ENCODE assay signal across 21 cellular contexts in the genomic region with DNA sequence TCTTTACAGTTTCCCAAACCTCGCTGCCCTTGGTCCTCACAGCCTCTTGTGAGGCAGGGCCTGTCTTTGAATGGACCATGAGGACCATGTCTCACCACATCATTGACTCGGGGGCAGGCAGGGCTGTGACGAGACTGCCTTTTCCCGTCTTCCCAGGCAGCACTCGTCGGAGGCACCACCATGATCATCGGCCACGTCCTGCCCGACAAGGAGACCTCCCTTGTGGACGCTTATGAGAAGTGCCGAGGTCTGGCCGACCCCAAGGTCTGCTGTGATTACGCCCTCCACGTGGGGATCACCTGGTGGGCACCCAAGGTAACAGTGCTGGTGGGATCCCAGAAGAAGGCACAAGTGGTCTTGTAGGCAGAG. TPM values are rescaled to one million over a fixed set of nuclear protein-coding genes. Genes with fewer than 3 reads are reported as not detected.
DNase-seq lines count a peak whose midpoint lies in the region; ATAC-seq, FAIRE-seq and TF ChIP-seq lines count a peak whose summit lies in the region.
"Had no signal": no experiment of that assay in that cellular context is flagged by ENCODE, and none has a peak within 500 bp of the region (broad histone marks: within the 10 kb centered on the region; RNA-seq: fewer than 3 reads in every experiment).

No MANE protein-coding gene starts in this region.

- FAIRE-seq in H1 (lab: Jason Lieb, UNC), result no peak
- FAIRE-seq: A549, H54 had no signal

- TF ChIP-seq CTCF in H1 (IDR thresholded peaks at IDR 0.05; ENCODE audit: control extremely low read depth in 1 of 3, insufficient read depth in 1 of 3, low read depth in 1 of 3, low read length in 3 of 3), result no peak; a peak in 1 of 4 replicates
- no peak for TF ChIP-seq CTCF in neural crest cell (conservative IDR thresholded peaks at IDR 0.05)
- TF ChIP-seq CTCF in PC-3 (conservative IDR thresholded peaks at IDR 0.05; ENCODE audit: low read depth, low read length), result no peak

- no TSS peak for BruUV-seq in PC-3 (replicated peaks; lab: Mats Ljungman, UMichigan)

- no peak overlapping the region for H2BK15ac ChIP-seq in H1 (ENCODE audit: low read length)

- H3K14ac ChIP-seq in H1 (ENCODE audit: insufficient read length), result no peak overlapping the region

- H3K79me1 ChIP-seq in H1 (ENCODE audit: low read depth, low read length), result no peaks in the 10 kb centered on the region

- peaks cover 34% of the 10 kb centered on the region for H3K27me3 Mint-ChIP-seq in stimulated activated naive CD8-positive, alpha-beta T cell treated with anti-CD3 and anti-CD28 coated beads, Interleukin-15, amount 100 ng/mL, for 72 hours
- H3K27me3 Mint-ChIP-seq in neural crest cell (ENCODE audit: low read depth), result no peaks in the 10 kb centered on the region
- peaks cover 18% of the 10 kb centered on the region for H3K27me3 Mint-ChIP-seq in activated CD4-positive, alpha-beta memory T cell treated with anti-CD3 and anti-CD28 coated beads, Interleukin-2, amount 10 ng/mL, durations not matched to agents 7 days and 5 days

- no peak overlapping the region for H3K4me3 ChIP-seq in H1 (ENCODE audit: extremely low read depth in 1 of 4, insufficient read depth in 2 of 4, low read depth in 3 of 4, low read length in 4 of 4)
- no peak overlapping the region for H3K4me3 ChIP-seq in PC-3 (ENCODE audit: low read length)
- H3K4me3 ChIP-seq: A549, PC-9 had no signal

- DNase-seq in stimulated activated naive CD8-positive, alpha-beta T cell treated with anti-CD3 and anti-CD28 coated beads, Interleukin-15, Interleukin-2, amounts not matched to agents 100 U/mL and 50 U/mL, for 24 hours, result no peak
- no peak for DNase-seq in stimulated activated naive CD8-positive, alpha-beta T cell treated with anti-CD3 and anti-CD28 coated beads, Interleukin-15, amount 100 ng/mL, for 72 hours
- no peak for DNase-seq in H1 (ENCODE audit: low read depth in 1 of 2, low spot score in 2 of 2)
- DNase-seq in neural crest cell (ENCODE audit: low read depth, low spot score), result no peak
- no peak for DNase-seq in activated CD4-positive, alpha-beta memory T cell treated with anti-CD3 and anti-CD28 coated beads, Interleukin-2, amount 10 ng/mL, durations not matched to agents 7 days and 5 days
- DNase-seq in T-helper 2 cell, result no peak
- no peak for DNase-seq in PC-3
- DNase-seq: CD4-positive, alpha-beta T cell; DMS153; GDM1; HFFc6; NCI-H1417; NCI-H187; NCI-H2107; NCI-H510A; NCI-H82; PC-9 had no signal

- no peak overlapping the region; the same call in 1 of the 2 replicates for H3K27ac ChIP-seq in H1 (ENCODE audit: low read depth, low read length)
- no peak overlapping the region for H3K27ac ChIP-seq in PC-3 (ENCODE audit: low read length)
- H3K27ac ChIP-seq: A549, KMS-11, PC-9, RWPE1 had no signal

- H4K5ac ChIP-seq in H1 (ENCODE audit: insufficient read length, low read depth, low read length), result no peak overlapping the region

- H2BK5ac ChIP-seq in H1 (ENCODE audit: low read depth, low read length), result peak overlapping the region; percentile 20; the same call in 1 of the 2 replicates

- H3F3A ChIP-seq in PC-3 (ENCODE audit: low read length, unreplicated experiment), result no peaks in the 10 kb centered on the region

- H4K91ac ChIP-seq in H1 (replicated peaks; ENCODE audit: insufficient read length, low read length), result no peak overlapping the region

- H3K9ac ChIP-seq in H1 (replicated peaks in 1 of 4; ENCODE audit: extremely low read depth in 1 of 4, low read depth in 3 of 4, low read length in 3 of 4) (no peak overlapping the region), PC-3 (ENCODE audit: low read length) (no peak overlapping the region)
- H3K9ac ChIP-seq: KMS-11 had no signal

- peaks cover 6% of the 10 kb centered on the region for H3K36me3 Mint-ChIP-seq in neural crest cell (ENCODE audit: low read depth)
- H3K36me3 Mint-ChIP-seq in activated CD4-positive, alpha-beta memory T cell treated with anti-CD3 and anti-CD28 coated beads, Interleukin-2, amount 10 ng/mL, durations not matched to agents 7 days and 5 days (ENCODE audit: low read depth), result no peaks in the 10 kb centered on the region

- peaks cover 12% of the 10 kb centered on the region for H3K4me1 Mint-ChIP-seq in stimulated activated naive CD8-positive, alpha-beta T cell treated with anti-CD3 and anti-CD28 coated beads, Interleukin-15, amount 100 ng/mL, for 72 hours
- H3K4me1 Mint-ChIP-seq in neural crest cell, result peaks cover 62% of the 10 kb centered on the region
- peaks cover 2% of the 10 kb centered on the region for H3K4me1 Mint-ChIP-seq in activated CD4-positive, alpha-beta memory T cell treated with anti-CD3 and anti-CD28 coated beads, Interleukin-2, amount 10 ng/mL, durations not matched to agents 7 days and 5 days

- no peaks in the 10 kb centered on the region for H3K23me2 ChIP-seq in H1 (ENCODE audit: low read depth, low read length)

- CTCF ChIA-PET in H1 (lab: Charles Lee; ENCODE audit: partially characterized antibody), result interaction anchor here (0.9 to 4.6 kb wide), 7 partner anchors 8 to 79 kb away, joined by 3 to 34 read pairs (median 3); no protein-coding TSS in a partner anchor
- CTCF ChIA-PET in activated CD4-positive, alpha-beta memory T cell treated with anti-CD3 and anti-CD28 coated beads, Interleukin-2, amount 10 ng/mL, durations not matched to agents 7 days and 5 days (lab: Charles Lee), result no interaction called here
- CTCF ChIA-PET in PC-3 (lab: Charles Lee), result no interaction called here

- no peak overlapping the region for H2BK120ac ChIP-seq in H1 (replicated peaks; ENCODE audit: low read depth, low read length)

- no peak overlapping the region for H3K56ac ChIP-seq in H1 (replicated peaks; ENCODE audit: insufficient read length, low read depth, low read length)

- H4K20me1 ChIP-seq in H1 (replicated peaks in 1 of 2; ENCODE audit: control insufficient read depth in 1 of 2, insufficient read depth in 2 of 2, low read length in 2 of 2), result no peaks in the 10 kb centered on the region
- no peaks in the 10 kb centered on the region for H4K20me1 ChIP-seq in PC-3 (ENCODE audit: low read length)

- no peak overlapping the region for H3K23ac ChIP-seq in H1 (ENCODE audit: insufficient read length)

- no peak for TF ChIP-seq RAD21 in H1 (IDR thresholded peaks at IDR 0.05 in 1 of 2, conservative IDR thresholded peaks at IDR 0.05 in 1 of 2; ENCODE audit: low read depth in 2 of 2, low read length in 2 of 2)

- no peaks in the 10 kb centered on the region for H3K9me3 ChIP-seq in H1 (ENCODE audit: insufficient read depth in 2 of 2, low read depth in 1 of 2, low read length in 1 of 2)
- no peaks in the 10 kb centered on the region for H3K9me3 ChIP-seq in PC-3 (ENCODE audit: low read length)
- H3K9me3 ChIP-seq: A549 had no signal

- no peak for TF ChIP-seq POLR2A in H1 (IDR thresholded peaks at IDR 0.05; ENCODE audit: control extremely low read depth in 1 of 2, low read depth in 2 of 2, low read length in 2 of 2)

- peaks cover 0 to 8% (median 5%) of the 10 kb centered on the region in 4 experiments; a peak in 5 of 7 replicates for H3K4me1 ChIP-seq in H1 (replicated peaks in 1 of 4; ENCODE audit: control insufficient read depth in 3 of 4, insufficient read depth in 4 of 4, low read length in 3 of 4)
- no peaks in the 10 kb centered on the region for H3K4me1 ChIP-seq in PC-3 (ENCODE audit: insufficient read depth, low read length)

- H3K36me3 ChIP-seq in H1 (ENCODE audit: control insufficient read depth in 2 of 4, insufficient read depth in 4 of 4, low read length in 3 of 4) (no peaks in the 10 kb centered on the region), PC-3 (ENCODE audit: low read depth, low read length) (no peaks in the 10 kb centered on the region)

- POLR2A ChIA-PET in H1 (lab: Charles Lee; ENCODE audit: partially characterized antibody), result no interaction called here
- POLR2A ChIA-PET in activated CD4-positive, alpha-beta memory T cell treated with anti-CD3 and anti-CD28 coated beads, Interleukin-2, amount 10 ng/mL, durations not matched to agents 7 days and 5 days (lab: Charles Lee), result no interaction called here
- POLR2A ChIA-PET in PC-3 (lab: Charles Lee; ENCODE audit: unreplicated experiment), result no interaction called here

- intact Hi-C loops in PC-3 (cut with micrococcal nuclease), result no loop called here

- no peak overlapping the region for H3K4ac ChIP-seq in H1 (replicated peaks; ENCODE audit: insufficient read length, low read depth, low read length)

- H3K9me2 ChIP-seq in PC-3 (replicated peaks; ENCODE audit: low read length), result no peaks in the 10 kb centered on the region

- H2AFZ ChIP-seq in H1 (ENCODE audit: low read length) (no peak overlapping the region), PC-3 (ENCODE audit: low read length) (no peak overlapping the region)
- H2AFZ ChIP-seq: PC-9 had no signal

- ATAC-seq in stimulated activated naive CD8-positive, alpha-beta T cell treated with anti-CD3 and anti-CD28 coated beads, Interleukin-15, Interleukin-2, amounts not matched to agents 100 U/mL and 50 U/mL, for 24 hours, result peak; percentile 32
- ATAC-seq in stimulated activated naive CD8-positive, alpha-beta T cell treated with anti-CD3 and anti-CD28 coated beads, Interleukin-15, amount 100 ng/mL, for 72 hours, result no peak
- no peak for ATAC-seq in PC-3

- 92% methylated on average over 14 of the region's 14 CpGs; no CpG with 5 or more reads in 1 of the 2 experiments for WGBS in H1 (ENCODE audit: extremely low coverage in 1 of 2, insufficient coverage in 1 of 2, insufficient read length in 1 of 2, insufficient replicate concordance in 2 of 2, low coverage in 1 of 2, low lambda C conversion rate in 2 of 2, missing lambda C conversion rate in 1 of 2), 2 experiments

- no peaks in the 10 kb centered on the region for H3K9me3 Mint-ChIP-seq in stimulated activated naive CD8-positive, alpha-beta T cell treated with anti-CD3 and anti-CD28 coated beads, Interleukin-15, amount 100 ng/mL, for 72 hours
- no peaks in the 10 kb centered on the region for H3K9me3 Mint-ChIP-seq in neural crest cell
- no peaks in the 10 kb centered on the region for H3K9me3 Mint-ChIP-seq in activated CD4-positive, alpha-beta memory T cell treated with anti-CD3 and anti-CD28 coated beads, Interleukin-2, amount 10 ng/mL, durations not matched to agents 7 days and 5 days
- H3K9me3 Mint-ChIP-seq: CD4-positive, alpha-beta T cell; HFFc6 had no signal

- no peaks in the 10 kb centered on the region; a peak in 1 of 7 replicates for H3K27me3 ChIP-seq in H1 (replicated peaks in 1 of 4; ENCODE audit: control insufficient read depth in 3 of 4, extremely low read depth in 1 of 4, insufficient read depth in 3 of 4, low read length in 3 of 4)
- H3K27me3 ChIP-seq in PC-3 (ENCODE audit: low read length), result peaks cover 7% of the 10 kb centered on the region; the same call in 1 of the 2 replicates

- H3K79me2 ChIP-seq in H1 (ENCODE audit: control insufficient read depth in 1 of 2, insufficient read depth in 2 of 2, low read length in 2 of 2), result no peaks in the 10 kb centered on the region
- H3K79me2 ChIP-seq in PC-3 (ENCODE audit: low read length), result no peaks in the 10 kb centered on the region

- no peak overlapping the region for H3K4me2 ChIP-seq in H1 (ENCODE audit: insufficient read depth in 1 of 2, low read depth in 2 of 2, low read length in 2 of 2)
- H3K4me2 ChIP-seq in PC-3 (ENCODE audit: low read length), result no peak overlapping the region
- H3K4me2 ChIP-seq: A549, KMS-11, PC-9 had no signal

- 0 out of 2 replicates have a peak overlapping the region, but pooled peaks have one; percentile 11 for H3K18ac ChIP-seq in H1 (ENCODE audit: extremely low read depth, low read length)

- no peak for TF ChIP-seq EP300 in H1 (IDR thresholded peaks at IDR 0.05; ENCODE audit: borderline replicate concordance in 1 of 2, low read depth in 2 of 2, low read length in 2 of 2)

- H2BK12ac ChIP-seq in H1 (ENCODE audit: low read depth, low read length), result peak overlapping the region; percentile 93; the same call in 1 of the 2 replicates

- H2BK20ac ChIP-seq in H1 (ENCODE audit: low read length), result no peak overlapping the region

- H3K4me3 Mint-ChIP-seq in stimulated activated naive CD8-positive, alpha-beta T cell treated with anti-CD3 and anti-CD28 coated beads, Interleukin-15, amount 100 ng/mL, for 72 hours, result no peak overlapping the region
- peak overlapping the region; percentile 28 for H3K4me3 Mint-ChIP-seq in neural crest cell
- H3K4me3 Mint-ChIP-seq in activated CD4-positive, alpha-beta memory T cell treated with anti-CD3 and anti-CD28 coated beads, Interleukin-2, amount 10 ng/mL, durations not matched to agents 7 days and 5 days, result no peak overlapping the region
- H3K4me3 Mint-ChIP-seq: CD4-positive, alpha-beta T cell; HFFc6 had no signal

- 0 out of 2 replicates have a peak overlapping the region, but pooled peaks have one; percentile 43 for H2AK5ac ChIP-seq in H1 (ENCODE audit: low read depth, low read length)

- H3K27ac Mint-ChIP-seq in stimulated activated naive CD8-positive, alpha-beta T cell treated with anti-CD3 and anti-CD28 coated beads, Interleukin-15, amount 100 ng/mL, for 72 hours, result no peak overlapping the region
- peak overlapping the region; percentile 54 for H3K27ac Mint-ChIP-seq in neural crest cell (ENCODE audit: unreplicated experiment)
- H3K27ac Mint-ChIP-seq in activated CD4-positive, alpha-beta memory T cell treated with anti-CD3 and anti-CD28 coated beads, Interleukin-2, amount 10 ng/mL, durations not matched to agents 7 days and 5 days, result no peak overlapping the region
- H3K27ac Mint-ChIP-seq: CD4-positive, alpha-beta T cell; HFFc6 had no signal

- H4K8ac ChIP-seq in H1 (ENCODE audit: extremely low read depth, insufficient read depth, low read length), result no peak overlapping the region

RNA-seq across cellular contexts. Expression of a gene that starts 45.7 kb away (rescaled TPM):
- total RNA-seq in H1 (2021; fragmentation: NEBNext Ultra II Directional; extraction: Animal tissue kit (Norgen Biotek cat#: 25700)), result 6.6 and 7.5 TPM in 2 replicates
- polyA plus RNA-seq in H1 (2011; rRNA removed), result 4.9 and 8.9 TPM in 2 replicates
- 6.7 TPM for polyA plus RNA-seq in H1 (2011; cell fraction: cytosol; rRNA removed)
- polyA plus RNA-seq in H1 (2011; cell fraction: nucleus; rRNA removed), result 32.7 TPM
- polyA plus RNA-seq in H1 (2012, experiment 1 of 2), result 7.2 to 11.0 TPM (median 9.3 TPM) in 4 replicates
- polyA plus RNA-seq in H1 (2012, experiment 2 of 2), result 7.4 TPM
- 3.5 TPM for polyA plus RNA-seq in H1 (2013, experiment 1 of 2)
- 3.6 TPM for polyA plus RNA-seq in H1 (2013, experiment 2 of 2)
- polyA minus RNA-seq in H1 (2011; rRNA and poly(A)+ RNA removed), result 2.6 and 4.0 TPM in 2 replicates
- 4.4 TPM for polyA minus RNA-seq in H1 (2011; cell fraction: cytosol; rRNA and poly(A)+ RNA removed)
- 5.1 TPM for polyA minus RNA-seq in H1 (2011; cell fraction: nucleus; rRNA and poly(A)+ RNA removed)
- total RNA-seq in neural crest cell (16.3 and 17.5 TPM in 2 replicates), PC-3 (2014; rRNA removed) (11.9 and 15.6 TPM in 2 replicates)
- 1 to 10 TPM; 2.7 TPM for total RNA-seq in activated CD4-positive, alpha-beta memory T cell treated with anti-CD3 and anti-CD28 coated beads, Interleukin-2, amount 10 ng/mL, durations not matched to agents 7 days and 5 days
